In genomic region chr1:234962340-234962989, GRCh38 we compare ENCODE assay signal across 8 cellular contexts.
A peak's percentile ranks its signal among the peaks of the same experiment; 100 is the strongest.
DNase-seq lines count a peak whose midpoint lies in the region; ATAC-seq, FAIRE-seq and TF ChIP-seq lines count a peak whose summit lies in the region.

No MANE protein-coding gene starts in this region.

- H3K27ac Mint-ChIP-seq in progenitor cell of endocrine pancreas = peak overlapping the region; percentile 92

- TF ChIP-seq CTCF in fibroblast of lung (conservative IDR thresholded peaks at IDR 0.05 in 1 of 2, IDR thresholded peaks at IDR 0.05 in 1 of 2; ENCODE audit: low read depth in 1 of 2, low read length in 2 of 2) = no peak
- TF ChIP-seq CTCF in progenitor cell of endocrine pancreas (IDR thresholded peaks at IDR 0.05; ENCODE audit: unreplicated experiment) = no peak

- no peaks in the 10 kb centered on the region for H3K36me3 ChIP-seq in fibroblast of lung (ENCODE audit: control insufficient read depth, insufficient read depth, low read length)

- no peaks in the 10 kb centered on the region for H3K9me3 Mint-ChIP-seq in progenitor cell of endocrine pancreas (ENCODE audit: low read depth)

- ATAC-seq in GM21367 (IDR thresholded peaks at IDR 0.05; ENCODE audit: unreplicated experiment) (peak; percentile 43), GM18858 (IDR thresholded peaks at IDR 0.05; ENCODE audit: unreplicated experiment) (no peak)

- peak overlapping the region in 2 of 4 experiments; percentile 29 to 32 for H3K4me3 ChIP-seq in fibroblast of lung (replicated peaks in 1 of 4; ENCODE audit: control extremely low read depth in 1 of 4, insufficient read depth in 1 of 4, low read depth in 3 of 4, low read length in 4 of 4)

- no peaks in the 10 kb centered on the region for H3K79me2 ChIP-seq in fibroblast of lung (ENCODE audit: control insufficient read depth, insufficient read depth, low read length)

- H3K4me3 Mint-ChIP-seq in progenitor cell of endocrine pancreas (ENCODE audit: low read depth) = no peak overlapping the region

- peak overlapping the region; percentile 88 for H3K4me2 ChIP-seq in fibroblast of lung (ENCODE audit: extremely low read depth, insufficient read depth, low read length)

- FAIRE-seq in TTC549 (lab: Jason Lieb, UNC) = peak; percentile 77

- H3K9ac ChIP-seq in fibroblast of lung (ENCODE audit: insufficient read depth, low read length) = peak overlapping the region; percentile 43

- no peaks in the 10 kb centered on the region for H3K27me3 Mint-ChIP-seq in progenitor cell of endocrine pancreas

- H3K4me1 Mint-ChIP-seq in progenitor cell of endocrine pancreas (ENCODE audit: low read depth) = peaks cover 68% of the 10 kb centered on the region

- no peaks in the 10 kb centered on the region for H3K27me3 ChIP-seq in fibroblast of lung (ENCODE audit: control insufficient read depth, insufficient read depth, low read length)

- H4K20me1 ChIP-seq in fibroblast of lung (ENCODE audit: control insufficient read depth, extremely low read depth, insufficient read depth, low read length) = no peaks in the 10 kb centered on the region

- H3K36me3 Mint-ChIP-seq in progenitor cell of endocrine pancreas (ENCODE audit: insufficient read depth) = no peaks in the 10 kb centered on the region

- peaks cover 34% of the 10 kb centered on the region for H3K4me1 ChIP-seq in fibroblast of lung (ENCODE audit: control insufficient read depth, extremely low read depth, insufficient read depth, low read length)

- no peaks in the 10 kb centered on the region for H3K9me3 ChIP-seq in fibroblast of lung (ENCODE audit: control insufficient read depth, insufficient read depth, low read depth, low read length)

- DNase-seq in EL (peak; percentile 98), HK-2 (ENCODE audit: unreplicated experiment) (peak; percentile 91), fibroblast of lung (ENCODE audit: low read depth in 2 of 2) (peak; percentile 98 to 100), progenitor cell of endocrine pancreas (ENCODE audit: low spot score, unreplicated experiment) (no peak), NCI-H1436 treated with DMSO at 0.1 percent for 48 hours (lab: John Stamatoyannopoulos, UW) (no peak)

- H2AFZ ChIP-seq in fibroblast of lung (ENCODE audit: low read length) = no peak overlapping the region

- H3K27ac ChIP-seq in fibroblast of lung (ENCODE audit: insufficient read depth, low read length) = peak overlapping the region; percentile 87

Comparison
In these comparisons a context has a peak if more than half of its experiments do, and no peak if none do; other contexts are left out.
1. DNase-seq: peak in EL (single experiment), HK-2 (single experiment) and fibroblast of lung (2 of 2); none in progenitor cell of endocrine pancreas (single experiment) and NCI-H1436 treated with DMSO at 0.1 percent for 48 hours (single experiment).